ENCODE assay signal across 27 cellular contexts in genomic region chr11:590997-591396, GRCh38. TPM values are rescaled to one million over a fixed set of nuclear protein-coding genes. Genes with fewer than 3 reads are reported as not detected.
"Had no signal": no experiment of that assay in that cellular context is flagged by ENCODE, and none has a peak within 500 bp of the region (broad histone marks: within the 10 kb centered on the region; RNA-seq: fewer than 3 reads in every experiment).

No MANE protein-coding gene starts in this region.

- H3K27me3 Mint-ChIP-seq: naive thymus-derived CD8-positive, alpha-beta T cell; stimulated activated naive B cell treated with anti-CD40 and anti-IgM and Interleukin-4, amounts not matched to agents 10 μg/mL and 1 μg/mL and 100 μg/mL, for 72 hours; stimulated activated naive CD8-positive, alpha-beta T cell treated with anti-CD3 and anti-CD28 coated beads, Interleukin-15, amount 100 ng/mL, for 72 hours had no signal

- DNase-seq: effector CD4-positive, alpha-beta T cell; endodermal cell; foreskin melanocyte; heart right ventricle; hypothalamus; kidney glomerular epithelial cell; mammary epithelial cell; mucosa of descending colon; naive thymus-derived CD8-positive, alpha-beta T cell; posterior cingulate gyrus; sigmoid colon; stimulated activated CD4-positive, alpha-beta T cell treated with anti-CD3 and anti-CD28 coated beads, Interleukin-2, amount 100 ng/mL, for 24 hours; stimulated activated CD4-positive, alpha-beta T cell treated with anti-CD3 and anti-CD28 coated beads, Interleukin-4, amount 100 ng/mL, for 4 hours; stimulated activated naive B cell treated with anti-CD40 and anti-IgM and Interleukin-4, amounts not matched to agents 10 μg/mL and 1 μg/mL and 100 μg/mL, for 72 hours; stimulated activated naive CD8-positive, alpha-beta T cell treated with anti-CD3 and anti-CD28 coated beads, Interleukin-15, amount 100 ng/mL, for 72 hours; transverse colon had no signal

- H3K4me1 ChIP-seq: sigmoid colon, transverse colon had no signal

- H3K4me3 Mint-ChIP-seq: endodermal cell; naive thymus-derived CD8-positive, alpha-beta T cell; neural crest cell; stimulated activated naive B cell treated with anti-CD40 and anti-IgM and Interleukin-4, amounts not matched to agents 10 μg/mL and 1 μg/mL and 100 μg/mL, for 72 hours; stimulated activated naive CD8-positive, alpha-beta T cell treated with anti-CD3 and anti-CD28 coated beads, Interleukin-15, amount 100 ng/mL, for 72 hours had no signal

- H3K9me3 Mint-ChIP-seq: endodermal cell; naive thymus-derived CD8-positive, alpha-beta T cell; neural crest cell; stimulated activated naive B cell treated with anti-CD40 and anti-IgM and Interleukin-4, amounts not matched to agents 10 μg/mL and 1 μg/mL and 100 μg/mL, for 72 hours; stimulated activated naive CD8-positive, alpha-beta T cell treated with anti-CD3 and anti-CD28 coated beads, Interleukin-15, amount 100 ng/mL, for 72 hours had no signal

- H3K4me1 Mint-ChIP-seq: endodermal cell, neural crest cell had no signal

- FAIRE-seq: islet of Langerhans had no signal

- ATAC-seq: heart right ventricle; mucosa of descending colon; naive thymus-derived CD8-positive, alpha-beta T cell; stimulated activated naive B cell treated with anti-CD40 and anti-IgM and Interleukin-4, amounts not matched to agents 10 μg/mL and 1 μg/mL and 100 μg/mL, for 72 hours; stimulated activated naive CD8-positive, alpha-beta T cell treated with anti-CD3 and anti-CD28 coated beads, Interleukin-15, amount 100 ng/mL, for 72 hours had no signal

- H3K4me3 ChIP-seq: coronary artery, heart right ventricle, mucosa of descending colon, sigmoid colon, skin epidermis, thoracic aorta, transverse colon had no signal

- H3K27ac Mint-ChIP-seq: endodermal cell; stimulated activated naive B cell treated with anti-CD40 and anti-IgM and Interleukin-4, amounts not matched to agents 10 μg/mL and 1 μg/mL and 100 μg/mL, for 72 hours; stimulated activated naive CD8-positive, alpha-beta T cell treated with anti-CD3 and anti-CD28 coated beads, Interleukin-15, amount 100 ng/mL, for 72 hours had no signal

- H3K27ac ChIP-seq: coronary artery, heart right ventricle, sigmoid colon, skin epidermis, thoracic aorta, transverse colon had no signal

- H3K27me3 ChIP-seq: heart right ventricle, sigmoid colon, transverse colon had no signal

- H3K9me3 ChIP-seq: heart right ventricle, mucosa of descending colon, sigmoid colon, thoracic aorta, transverse colon had no signal

RNA-seq across cellular contexts. Expression of gene CDHR5, which starts 33.8 kb away (rescaled TPM):
- total RNA-seq: dermis microvascular lymphatic vessel endothelial cell; glomerular endothelial cell; heart right ventricle; mammary epithelial cell; naive thymus-derived CD8-positive, alpha-beta T cell; neural crest cell; osteocyte; pulmonary artery endothelial cell; subcutaneous adipose tissue; thoracic aorta; ureter had no signal
- polyA plus RNA-seq: heart right ventricle; mammary epithelial cell; naive thymus-derived CD8-positive, alpha-beta T cell had no signal
